In genomic region chr2:25145803-25146202, GRCh38 we compare ENCODE assay signal across 1 cellular context.
A peak's percentile ranks its signal among the peaks of the same experiment; 100 is the strongest.
TF ChIP-seq lines count a peak whose summit lies in the region.

No MANE protein-coding gene starts in this region.

TF ChIP-seq in HepG2, 621 proteins besides CTCF, POLR2A, EP300 and RAD21:
- TF ChIP-seq GMEB1 (CRISPR knock-in tag; IDR thresholded peaks at IDR 0.05; ENCODE audit: borderline replicate concordance) (no peak), MAFF (IDR thresholded peaks at IDR 0.05; ENCODE audit: low read depth, low read length) (no peak), TBX2 (CRISPR knock-in tag; IDR thresholded peaks at IDR 0.05; ENCODE audit: borderline replicate concordance) (no peak), LBX2 (CRISPR knock-in tag; IDR thresholded peaks at IDR 0.05; ENCODE audit: borderline replicate concordance) (no peak), MXD1 (CRISPR knock-in tag; IDR thresholded peaks at IDR 0.05) (no peak), ZNF850 (CRISPR knock-in tag; conservative IDR thresholded peaks at IDR 0.05) (no peak), MAFK (conservative IDR thresholded peaks at IDR 0.05 in 1 of 2, IDR thresholded peaks at IDR 0.05 in 1 of 2; ENCODE audit: low read length in 2 of 2) (peak; percentile 20 to 38; a peak in 1 of 4 replicates)
